ENCODE assay signal across 9 cellular contexts in genomic region chr2:217858519-217859466, GRCh38.
DNase-seq lines count a peak whose midpoint lies in the region; ATAC-seq, FAIRE-seq and TF ChIP-seq lines count a peak whose summit lies in the region.
"Had no signal": no experiment of that assay in that cellular context is flagged by ENCODE, and none has a peak within 500 bp of the region (broad histone marks: within the 10 kb centered on the region; RNA-seq: fewer than 3 reads in every experiment).

No MANE protein-coding gene starts in this region.

- no peak overlapping the region for H3K4me3 ChIP-seq in fibroblast of villous mesenchyme (ENCODE audit: low read depth, low read length)

- FAIRE-seq in GM19239 (lab: Jason Lieb, UNC), result no peak

- TF ChIP-seq CTCF in fibroblast of villous mesenchyme (IDR thresholded peaks at IDR 0.05; ENCODE audit: insufficient read depth, low read depth, low read length), result no peak

- DNase-seq in Ammon's horn (ENCODE audit: low spot score), result peak; percentile 89
- DNase-seq in NCI-H510A (lab: John Stamatoyannopoulos, UW), result peak; percentile 21
- DNase-seq in fibroblast of villous mesenchyme (ENCODE audit: low read depth), result peak; percentile 86
- peak in 49 of 56 donors; percentile 17 to 80 (median 56) for DNase-seq in nucleus accumbens (lab: John Stamatoyannopoulos, UW)
- DNase-seq in COR-L47 (lab: John Stamatoyannopoulos, UW), result no peak
- no peak for DNase-seq in HUDEP-2 (lab: John Stamatoyannopoulos, UW; ENCODE audit: unreplicated experiment in 76 of 76)
- no peak for DNase-seq in GM19239 (ENCODE audit: insufficient read length, low spot score)
- DNase-seq: activated CD8-positive, alpha-beta memory T cell treated with anti-CD3 and anti-CD28 coated beads for 24 hours had no signal

- no peak for ATAC-seq in HG02973 (IDR thresholded peaks at IDR 0.05; ENCODE audit: unreplicated experiment)

Comparison
In these comparisons a context has a peak if more than half of its experiments do, and no peak if none do; other contexts are left out.
1. DNase-seq: peak in Ammon's horn (single experiment), NCI-H510A (single experiment), fibroblast of villous mesenchyme (single experiment) and nucleus accumbens (49 of 56); none in COR-L47 (single experiment), HUDEP-2 (0 of 76) and GM19239 (single experiment).